Comparison of ENCODE assay signal across 8 cellular contexts in genomic region chr3:100603449-100603848, GRCh38. TPM values are rescaled to one million over a fixed set of nuclear protein-coding genes. Genes with fewer than 3 reads are reported as not detected.
DNase-seq lines count a peak whose midpoint lies in the region; ATAC-seq, FAIRE-seq and TF ChIP-seq lines count a peak whose summit lies in the region.

No MANE protein-coding gene starts in this region.

- no TSS peak for BruUV-seq in Caco-2 (replicated peaks; lab: Mats Ljungman, UMichigan)

- H3K9me3 ChIP-seq in Caco-2 (no peaks in the 10 kb centered on the region), small intestine (ENCODE audit: control insufficient read depth, low read depth) (no peaks in the 10 kb centered on the region)

- peaks cover 37% of the 10 kb centered on the region for H3K4me1 ChIP-seq in Caco-2
- peaks cover 3 to 8% of the 10 kb centered on the region in 2 donors for H3K4me1 ChIP-seq in small intestine (ENCODE audit: control insufficient read depth in 2 of 2, insufficient read depth in 1 of 2, low read depth in 1 of 2, low read length in 1 of 2)

- intact Hi-C loops in Caco-2 (cut with micrococcal nuclease; ENCODE audit: unreplicated experiment) = loop anchor here (1.0 to 2.0 kb wide), 3 partner anchors 31 to 193 kb away; no protein-coding TSS in a partner anchor

- H3K4me3 Mint-ChIP-seq in Caco-2 (ENCODE audit: unreplicated experiment) (peak overlapping the region; percentile 69), glutamatergic neuron (ENCODE audit: unreplicated experiment) (no peak overlapping the region)

- peaks cover 47% of the 10 kb centered on the region for H3K4me1 Mint-ChIP-seq in Caco-2 (ENCODE audit: low read depth, unreplicated experiment)
- no peaks in the 10 kb centered on the region for H3K4me1 Mint-ChIP-seq in glutamatergic neuron (ENCODE audit: low read depth, unreplicated experiment)

- peak; percentile 44 to 63 for DNase-seq in Caco-2
- DNase-seq in SW480 (ENCODE audit: low spot score) = peak; percentile 36
- peak; percentile 46 for DNase-seq in fibroblast of pulmonary artery (ENCODE audit: low read depth)
- peak; percentile 48 for DNase-seq in small intestine
- DNase-seq in glutamatergic neuron = no peak

- CTCF ChIA-PET in Caco-2 (lab: Charles Lee) = interaction anchor here (0.7 to 5.2 kb wide), 8 partner anchors 27 to 193 kb away, joined by 3 to 38 read pairs (median 9); partner anchors contain the start of gene TFG

- peak; percentile 20 for ATAC-seq in GM19025 (IDR thresholded peaks at IDR 0.05; ENCODE audit: low read depth, unreplicated experiment)
- ATAC-seq in HG03354 (IDR thresholded peaks at IDR 0.05; ENCODE audit: poor library complexity, severe bottlenecking, unreplicated experiment) = peak; percentile 52
- no peak for ATAC-seq in GM18520 (IDR thresholded peaks at IDR 0.05; ENCODE audit: unreplicated experiment)

- H3K27me3 ChIP-seq in Caco-2 (replicated peaks; ENCODE audit: control insufficient read depth, insufficient read depth, low read length) = no peaks in the 10 kb centered on the region
- H3K27me3 ChIP-seq in small intestine (ENCODE audit: control insufficient read depth in 2 of 2, insufficient read depth in 2 of 2, low read length in 2 of 2) = no peaks in the 10 kb centered on the region

- no peaks in the 10 kb centered on the region for H3K36me3 ChIP-seq in Caco-2 (ENCODE audit: control insufficient read depth, insufficient read depth, low read length)
- no peaks in the 10 kb centered on the region for H3K36me3 ChIP-seq in small intestine (ENCODE audit: control insufficient read depth in 2 of 2, insufficient read depth in 2 of 2, low read length in 2 of 2)

- no peaks in the 10 kb centered on the region for H3K27me3 Mint-ChIP-seq in Caco-2 (ENCODE audit: insufficient read depth, unreplicated experiment)
- no peaks in the 10 kb centered on the region for H3K27me3 Mint-ChIP-seq in glutamatergic neuron (ENCODE audit: unreplicated experiment)

- TF ChIP-seq CTCF in Caco-2 (IDR thresholded peaks at IDR 0.05; ENCODE audit: insufficient read depth in 1 of 2, low read depth in 1 of 2, low read length in 1 of 2, severe bottlenecking in 1 of 2, unreplicated experiment in 1 of 2) (peak; percentile 32 to 68), fibroblast of pulmonary artery (IDR thresholded peaks at IDR 0.05; ENCODE audit: low read length, missing control alignments) (peak; percentile 66), glutamatergic neuron (IDR thresholded peaks at IDR 0.05; ENCODE audit: partially characterized antibody, unreplicated experiment) (no peak)

- no peak for FAIRE-seq in small intestine (lab: Jason Lieb, UNC)

- H3K27ac Mint-ChIP-seq in Caco-2 (ENCODE audit: unreplicated experiment) (peak overlapping the region; percentile 81), glutamatergic neuron (ENCODE audit: unreplicated experiment) (no peak overlapping the region)

- POLR2A ChIA-PET in Caco-2 (lab: Charles Lee) = no interaction called here

- H3K36me3 Mint-ChIP-seq in Caco-2 (ENCODE audit: insufficient read depth, unreplicated experiment) = peaks cover 11% of the 10 kb centered on the region
- no peaks in the 10 kb centered on the region for H3K36me3 Mint-ChIP-seq in glutamatergic neuron (ENCODE audit: unreplicated experiment)

- peak overlapping the region in 1 of 2 donors; percentile 22 for H3K27ac ChIP-seq in small intestine (ENCODE audit: low read depth in 1 of 2, low read length in 1 of 2)

- H3K9me3 Mint-ChIP-seq in Caco-2 (ENCODE audit: unreplicated experiment) = peaks cover 13% of the 10 kb centered on the region
- H3K9me3 Mint-ChIP-seq in glutamatergic neuron (ENCODE audit: unreplicated experiment) = peaks cover 2% of the 10 kb centered on the region

- WGBS in small intestine, 3 donors = 6 to 31% (median 12%) methylated on average over 5 of the region's 5 CpGs

- H3K4me3 ChIP-seq in Caco-2 (ENCODE audit: low read depth, low read length) = no peak overlapping the region
- H3K4me3 ChIP-seq in fibroblast of pulmonary artery (replicated peaks; ENCODE audit: low read depth, low read length) = no peak overlapping the region
- no peak overlapping the region for H3K4me3 ChIP-seq in small intestine (ENCODE audit: low read depth in 1 of 2, low read length in 2 of 2)

RNA-seq across cellular contexts. Expression of gene ADGRG7, which starts 6.0 kb away (rescaled TPM):
- total RNA-seq in Caco-2 (2022) = 2.9 and 4.2 TPM in 2 replicates
- polyA plus RNA-seq in small intestine = 10 to 100 TPM; 25.9 to 48.4 (median 48.1) TPM
- not detected for total RNA-seq in glutamatergic neuron (ENCODE audit: unreplicated experiment)
